Comparison of ENCODE assay signal across 1 cellular context in the genomic region with DNA sequence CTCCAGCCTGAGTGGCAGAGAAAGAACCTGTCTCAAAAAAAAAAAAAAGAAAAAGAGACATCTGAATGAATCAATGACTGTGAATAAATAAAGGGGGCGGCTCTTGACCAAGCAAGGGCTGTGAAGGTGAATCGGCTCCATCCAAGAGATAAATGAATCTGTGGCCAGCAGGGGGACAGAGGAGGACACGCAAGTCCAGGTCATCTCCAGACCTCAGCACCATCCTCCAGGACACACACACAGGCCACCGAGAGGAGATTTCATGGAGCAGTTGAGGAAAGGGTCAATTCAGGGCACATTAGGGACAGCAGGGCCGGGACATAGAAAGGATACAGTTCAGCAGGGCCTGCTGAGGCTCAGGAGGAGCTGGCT.
TF ChIP-seq lines count a peak whose summit lies in the region.

No MANE protein-coding gene starts in this region.

TF ChIP-seq in GM23338, 12 proteins besides CTCF, POLR2A, EP300 and RAD21 (continued from another document):
- TF ChIP-seq, protein P1, sequence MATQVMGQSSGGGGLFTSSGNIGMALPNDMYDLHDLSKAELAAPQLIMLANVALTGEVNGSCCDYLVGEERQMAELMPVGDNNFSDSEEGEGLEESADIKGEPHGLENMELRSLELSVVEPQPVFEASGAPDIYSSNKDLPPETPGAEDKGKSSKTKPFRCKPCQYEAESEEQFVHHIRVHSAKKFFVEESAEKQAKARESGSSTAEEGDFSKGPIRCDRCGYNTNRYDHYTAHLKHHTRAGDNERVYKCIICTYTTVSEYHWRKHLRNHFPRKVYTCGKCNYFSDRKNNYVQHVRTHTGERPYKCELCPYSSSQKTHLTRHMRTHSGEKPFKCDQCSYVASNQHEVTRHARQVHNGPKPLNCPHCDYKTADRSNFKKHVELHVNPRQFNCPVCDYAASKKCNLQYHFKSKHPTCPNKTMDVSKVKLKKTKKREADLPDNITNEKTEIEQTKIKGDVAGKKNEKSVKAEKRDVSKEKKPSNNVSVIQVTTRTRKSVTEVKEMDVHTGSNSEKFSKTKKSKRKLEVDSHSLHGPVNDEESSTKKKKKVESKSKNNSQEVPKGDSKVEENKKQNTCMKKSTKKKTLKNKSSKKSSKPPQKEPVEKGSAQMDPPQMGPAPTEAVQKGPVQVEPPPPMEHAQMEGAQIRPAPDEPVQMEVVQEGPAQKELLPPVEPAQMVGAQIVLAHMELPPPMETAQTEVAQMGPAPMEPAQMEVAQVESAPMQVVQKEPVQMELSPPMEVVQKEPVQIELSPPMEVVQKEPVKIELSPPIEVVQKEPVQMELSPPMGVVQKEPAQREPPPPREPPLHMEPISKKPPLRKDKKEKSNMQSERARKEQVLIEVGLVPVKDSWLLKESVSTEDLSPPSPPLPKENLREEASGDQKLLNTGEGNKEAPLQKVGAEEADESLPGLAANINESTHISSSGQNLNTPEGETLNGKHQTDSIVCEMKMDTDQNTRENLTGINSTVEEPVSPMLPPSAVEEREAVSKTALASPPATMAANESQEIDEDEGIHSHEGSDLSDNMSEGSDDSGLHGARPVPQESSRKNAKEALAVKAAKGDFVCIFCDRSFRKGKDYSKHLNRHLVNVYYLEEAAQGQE (IDR thresholded peaks at IDR 0.05; ENCODE audit: unreplicated experiment): no peak
- TF ChIP-seq CREB1 (CRISPR knock-in tag; IDR thresholded peaks at IDR 0.05; ENCODE audit: low read depth) (no peak), ZNF331 (CRISPR knock-in tag; IDR thresholded peaks at IDR 0.05; ENCODE audit: low read depth) (no peak), EZH2phosphoT487 (IDR thresholded peaks at IDR 0.05; ENCODE audit: unreplicated experiment) (no peak)
- TF ChIP-seq, protein P2, sequence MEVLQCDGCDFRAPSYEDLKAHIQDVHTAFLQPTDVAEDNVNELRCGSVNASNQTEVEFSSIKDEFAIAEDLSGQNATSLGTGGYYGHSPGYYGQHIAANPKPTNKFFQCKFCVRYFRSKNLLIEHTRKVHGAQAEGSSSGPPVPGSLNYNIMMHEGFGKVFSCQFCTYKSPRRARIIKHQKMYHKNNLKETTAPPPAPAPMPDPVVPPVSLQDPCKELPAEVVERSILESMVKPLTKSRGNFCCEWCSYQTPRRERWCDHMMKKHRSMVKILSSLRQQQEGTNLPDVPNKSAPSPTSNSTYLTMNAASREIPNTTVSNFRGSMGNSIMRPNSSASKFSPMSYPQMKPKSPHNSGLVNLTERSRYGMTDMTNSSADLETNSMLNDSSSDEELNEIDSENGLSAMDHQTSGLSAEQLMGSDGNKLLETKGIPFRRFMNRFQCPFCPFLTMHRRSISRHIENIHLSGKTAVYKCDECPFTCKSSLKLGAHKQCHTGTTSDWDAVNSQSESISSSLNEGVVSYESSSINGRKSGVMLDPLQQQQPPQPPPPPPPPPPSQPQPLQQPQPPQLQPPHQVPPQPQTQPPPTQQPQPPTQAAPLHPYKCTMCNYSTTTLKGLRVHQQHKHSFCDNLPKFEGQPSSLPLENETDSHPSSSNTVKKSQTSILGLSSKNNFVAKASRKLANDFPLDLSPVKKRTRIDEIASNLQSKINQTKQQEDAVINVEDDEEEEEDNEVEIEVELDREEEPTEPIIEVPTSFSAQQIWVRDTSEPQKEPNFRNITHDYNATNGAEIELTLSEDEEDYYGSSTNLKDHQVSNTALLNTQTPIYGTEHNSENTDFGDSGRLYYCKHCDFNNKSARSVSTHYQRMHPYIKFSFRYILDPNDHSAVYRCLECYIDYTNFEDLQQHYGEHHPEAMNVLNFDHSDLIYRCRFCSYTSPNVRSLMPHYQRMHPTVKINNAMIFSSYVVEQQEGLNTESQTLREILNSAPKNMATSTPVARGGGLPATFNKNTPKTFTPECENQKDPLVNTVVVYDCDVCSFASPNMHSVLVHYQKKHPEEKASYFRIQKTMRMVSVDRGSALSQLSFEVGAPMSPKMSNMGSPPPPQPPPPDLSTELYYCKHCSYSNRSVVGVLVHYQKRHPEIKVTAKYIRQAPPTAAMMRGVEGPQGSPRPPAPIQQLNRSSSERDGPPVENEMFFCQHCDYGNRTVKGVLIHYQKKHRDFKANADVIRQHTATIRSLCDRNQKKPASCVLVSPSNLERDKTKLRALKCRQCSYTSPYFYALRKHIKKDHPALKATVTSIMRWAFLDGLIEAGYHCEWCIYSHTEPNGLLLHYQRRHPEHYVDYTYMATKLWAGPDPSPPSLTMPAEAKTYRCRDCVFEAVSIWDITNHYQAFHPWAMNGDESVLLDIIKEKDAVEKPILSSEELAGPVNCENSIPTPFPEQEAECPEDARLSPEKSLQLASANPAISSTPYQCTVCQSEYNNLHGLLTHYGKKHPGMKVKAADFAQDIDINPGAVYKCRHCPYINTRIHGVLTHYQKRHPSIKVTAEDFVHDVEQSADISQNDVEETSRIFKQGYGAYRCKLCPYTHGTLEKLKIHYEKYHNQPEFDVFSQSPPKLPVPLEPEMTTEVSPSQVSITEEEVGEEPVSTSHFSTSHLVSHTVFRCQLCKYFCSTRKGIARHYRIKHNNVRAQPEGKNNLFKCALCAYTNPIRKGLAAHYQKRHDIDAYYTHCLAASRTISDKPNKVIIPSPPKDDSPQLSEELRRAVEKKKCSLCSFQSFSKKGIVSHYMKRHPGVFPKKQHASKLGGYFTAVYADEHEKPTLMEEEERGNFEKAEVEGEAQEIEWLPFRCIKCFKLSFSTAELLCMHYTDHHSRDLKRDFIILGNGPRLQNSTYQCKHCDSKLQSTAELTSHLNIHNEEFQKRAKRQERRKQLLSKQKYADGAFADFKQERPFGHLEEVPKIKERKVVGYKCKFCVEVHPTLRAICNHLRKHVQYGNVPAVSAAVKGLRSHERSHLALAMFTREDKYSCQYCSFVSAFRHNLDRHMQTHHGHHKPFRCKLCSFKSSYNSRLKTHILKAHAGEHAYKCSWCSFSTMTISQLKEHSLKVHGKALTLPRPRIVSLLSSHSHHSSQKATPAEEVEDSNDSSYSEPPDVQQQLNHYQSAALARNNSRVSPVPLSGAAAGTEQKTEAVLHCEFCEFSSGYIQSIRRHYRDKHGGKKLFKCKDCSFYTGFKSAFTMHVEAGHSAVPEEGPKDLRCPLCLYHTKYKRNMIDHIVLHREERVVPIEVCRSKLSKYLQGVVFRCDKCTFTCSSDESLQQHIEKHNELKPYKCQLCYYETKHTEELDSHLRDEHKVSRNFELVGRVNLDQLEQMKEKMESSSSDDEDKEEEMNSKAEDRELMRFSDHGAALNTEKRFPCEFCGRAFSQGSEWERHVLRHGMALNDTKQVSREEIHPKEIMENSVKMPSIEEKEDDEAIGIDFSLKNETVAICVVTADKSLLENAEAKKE (CRISPR knock-in tag; IDR thresholded peaks at IDR 0.05): no peak
